26 cellular contexts compared by ENCODE assay signal in genomic region chr2:179277429-179278196, GRCh38.
"Had no signal": no experiment of that assay in that cellular context is flagged by ENCODE, and none has a peak within 500 bp of the region (broad histone marks: within the 10 kb centered on the region; RNA-seq: fewer than 3 reads in every experiment).

No MANE protein-coding gene starts in this region.

- H3K36me3 ChIP-seq: gastroesophageal sphincter, heart left ventricle, left lung, neural progenitor cell, suprapubic skin, transverse colon had no signal

- H3K9ac ChIP-seq: neural progenitor cell, parathyroid adenoma had no signal

- FAIRE-seq: colon had no signal

- ATAC-seq: gastroesophageal sphincter; heart left ventricle; left cardiac atrium; left lung; naive thymus-derived CD4-positive, alpha-beta T cell; sciatic nerve had no signal

- DNase-seq: dorsolateral prefrontal cortex; effector CD4-positive, alpha-beta T cell; endodermal cell; erythroblast; foreskin fibroblast; heart left ventricle; left cardiac atrium; left lung; mesendoderm; midbrain; naive thymus-derived CD4-positive, alpha-beta T cell; stimulated activated CD4-positive, alpha-beta T cell treated with anti-CD3 and anti-CD28 coated beads, Interleukin-12 subunit alpha, Interleukin-12 subunit beta, amount 100 ng/mL, for 4 hours; stimulated activated CD4-positive, alpha-beta T cell treated with anti-CD3 and anti-CD28 coated beads, Interleukin-1b, Interleukin-23, amount 100 ng/mL, for 48 hours; stimulated activated CD4-positive, alpha-beta T cell treated with anti-CD3 and anti-CD28 coated beads, Interleukin-4, amount 100 ng/mL, for 1 hour; stimulated activated CD8-positive, alpha-beta memory T cell treated with anti-CD3 and anti-CD28 coated beads, Interleukin-4, amount 100 ng/mL, for 48 hours; stimulated activated naive CD4-positive, alpha-beta T cell; stimulated activated naive CD8-positive, alpha-beta T cell treated with anti-CD3 and anti-CD28 coated beads, Interleukin-15, amount 100 ng/mL, for 72 hours; transverse colon had no signal

- H2AFZ ChIP-seq: hepatocyte, neural progenitor cell, parathyroid adenoma had no signal

- H3K9me3 ChIP-seq: gastroesophageal sphincter, heart left ventricle, left lung, suprapubic skin, transverse colon had no signal

- H3K4me1 ChIP-seq: left lung, parathyroid adenoma had no signal

- H3K4me3 ChIP-seq: dorsolateral prefrontal cortex, gastroesophageal sphincter, heart left ventricle, hepatocyte, left lung, neural progenitor cell, smooth muscle cell, suprapubic skin, transverse colon had no signal

- H3K79me2 ChIP-seq: hepatocyte, parathyroid adenoma had no signal

- H3K4me2 ChIP-seq: hepatocyte, neural progenitor cell, smooth muscle cell had no signal

- H3K27ac ChIP-seq: dorsolateral prefrontal cortex, gastroesophageal sphincter, heart left ventricle, hepatocyte, left lung, neural progenitor cell, parathyroid adenoma, suprapubic skin, transverse colon had no signal

- H3K27me3 ChIP-seq: dorsolateral prefrontal cortex, gastroesophageal sphincter, heart left ventricle, hepatocyte, left lung, neural progenitor cell, suprapubic skin, transverse colon had no signal
